ENCODE assay signal across 21 cellular contexts in genomic region chr5:60674251-60674650, GRCh38. TPM values are rescaled to one million over a fixed set of nuclear protein-coding genes. Genes with fewer than 3 reads are reported as not detected.
DNase-seq lines count a peak whose midpoint lies in the region; ATAC-seq, FAIRE-seq and TF ChIP-seq lines count a peak whose summit lies in the region.
"Had no signal": no experiment of that assay in that cellular context is flagged by ENCODE, and none has a peak within 500 bp of the region (broad histone marks: within the 10 kb centered on the region; RNA-seq: fewer than 3 reads in every experiment).

No MANE protein-coding gene starts in this region.

- H3K9me2 ChIP-seq in GM23248 (ENCODE audit: insufficient read depth) = no peaks in the 10 kb centered on the region

- H4K20me1 ChIP-seq in GM23248 (ENCODE audit: insufficient read depth) = no peaks in the 10 kb centered on the region

- no peak overlapping the region for H3K4me3 ChIP-seq in GM23248
- no peak overlapping the region for H3K4me3 ChIP-seq in colonic mucosa
- peak overlapping the region in 1 of 2 donors; percentile 28 for H3K4me3 ChIP-seq in mucosa of rectum (ENCODE audit: low read length in 2 of 2)
- no peak overlapping the region for H3K4me3 ChIP-seq in small intestine (ENCODE audit: low read depth in 1 of 2, low read length in 2 of 2)
- H3K4me3 ChIP-seq in mesenchymal stem cell (ENCODE audit: insufficient read depth in 1 of 2, low read depth in 1 of 2, low read length in 2 of 2) = no peak overlapping the region
- H3K4me3 ChIP-seq: K562, MG63 had no signal

- no peak overlapping the region for H3K4me3 Mint-ChIP-seq in natural killer cell
- H3K4me3 Mint-ChIP-seq: B cell, CD14-positive monocyte had no signal

- H2BK120ac ChIP-seq in mesenchymal stem cell (ENCODE audit: low read depth, low read length) = no peak overlapping the region

- H3K36me3 Mint-ChIP-seq in natural killer cell = no peaks in the 10 kb centered on the region

- H2BK15ac ChIP-seq in mesenchymal stem cell (ENCODE audit: low read depth, poor library complexity, severe bottlenecking) = no peak overlapping the region

- H2AFZ ChIP-seq in GM23248 = peak overlapping the region; percentile 46; the same call in 1 of the 2 replicates
- H2AFZ ChIP-seq in mesenchymal stem cell (ENCODE audit: low read depth, low read length) = no peak overlapping the region

- H3K27me3 ChIP-seq in GM23248 (replicated peaks; ENCODE audit: insufficient read depth) = no peaks in the 10 kb centered on the region
- no peaks in the 10 kb centered on the region for H3K27me3 ChIP-seq in colonic mucosa
- H3K27me3 ChIP-seq in mucosa of rectum (ENCODE audit: control insufficient read depth in 2 of 2, insufficient read depth in 2 of 2, low read length in 2 of 2) = no peaks in the 10 kb centered on the region
- no peaks in the 10 kb centered on the region for H3K27me3 ChIP-seq in small intestine (ENCODE audit: control insufficient read depth in 2 of 2, insufficient read depth in 2 of 2, low read length in 2 of 2)
- H3K27me3 ChIP-seq in mesenchymal stem cell (ENCODE audit: control insufficient read depth in 1 of 2, insufficient read depth in 1 of 2, low read length in 2 of 2) = no peaks in the 10 kb centered on the region
- H3K27me3 ChIP-seq: MG63 had no signal

- no peak overlapping the region for H3K18ac ChIP-seq in mesenchymal stem cell (ENCODE audit: low read depth in 1 of 2, low read length in 2 of 2)

- H3F3A ChIP-seq in GM23248 (ENCODE audit: insufficient read depth) = no peaks in the 10 kb centered on the region

- no peak overlapping the region for H2AK5ac ChIP-seq in mesenchymal stem cell (ENCODE audit: low read length, severe bottlenecking)

- no peak overlapping the region for H2BK12ac ChIP-seq in mesenchymal stem cell (ENCODE audit: low read length in 2 of 2)

- H3K9ac ChIP-seq in GM23248 (no peak overlapping the region), colonic mucosa (ENCODE audit: low read depth in 2 of 2, low read length in 2 of 2) (no peak overlapping the region), mucosa of rectum (ENCODE audit: low read depth in 1 of 2, low read length in 2 of 2) (no peak overlapping the region), mesenchymal stem cell (ENCODE audit: low read length) (no peak overlapping the region)

- H3K9me3 Mint-ChIP-seq in natural killer cell = no peaks in the 10 kb centered on the region
- H3K9me3 Mint-ChIP-seq: CD14-positive monocyte had no signal

- no peak for DNase-seq in GM23248
- no peak for DNase-seq in colonic mucosa
- DNase-seq in small intestine = peak; percentile 94
- DNase-seq in globus pallidus (ENCODE audit: low spot score) = no peak
- DNase-seq in mesenchymal stem cell = no peak
- DNase-seq in GM10248 (ENCODE audit: extremely low spot score) = no peak
- no peak for DNase-seq in natural killer cell
- DNase-seq: GF-D8, H7, MG63, NCI-H1092 treated with DMSO at 0.1 percent for 48 hours, NCI-H2081 treated with DMSO at 0.1 percent for 48 hours, NCI-H2171 treated with DMSO at 0.1 percent for 48 hours, NCI-H524 treated with DMSO at 0.1 percent for 48 hours, NCI-H82 had no signal

- no peaks in the 10 kb centered on the region for H3K27me3 Mint-ChIP-seq in natural killer cell (ENCODE audit: low read depth in 2 of 2)
- H3K27me3 Mint-ChIP-seq: B cell had no signal

- H3K36me3 ChIP-seq in GM23248 (ENCODE audit: low read depth) (no peaks in the 10 kb centered on the region), colonic mucosa (no peaks in the 10 kb centered on the region), mucosa of rectum (ENCODE audit: control insufficient read depth in 2 of 2, insufficient read depth in 2 of 2, low read length in 2 of 2) (no peaks in the 10 kb centered on the region), small intestine (ENCODE audit: control insufficient read depth in 2 of 2, insufficient read depth in 2 of 2, low read length in 2 of 2) (no peaks in the 10 kb centered on the region), mesenchymal stem cell (ENCODE audit: control insufficient read depth in 1 of 2, insufficient read depth in 2 of 2, low read depth in 1 of 2, low read length in 2 of 2) (no peaks in the 10 kb centered on the region)
- H3K36me3 ChIP-seq: MG63 had no signal

- POLR2A ChIA-PET in GM10248 (lab: Yijun Ruan, JAX) = no interaction called here

- H3K23ac ChIP-seq in mesenchymal stem cell (ENCODE audit: low read length in 2 of 2) = no peak overlapping the region

- no peaks in the 10 kb centered on the region for H3K79me2 ChIP-seq in GM23248 (ENCODE audit: insufficient read depth)

- no peak overlapping the region for H2BK5ac ChIP-seq in mesenchymal stem cell (ENCODE audit: low read depth, low read length, poor library complexity, severe bottlenecking)

- CTCF ChIA-PET in GM10248 (lab: Yijun Ruan, JAX) = interaction anchor here (0.8 to 2.6 kb wide), 7 partner anchors 12 to 867 kb away, joined by 3 to 14 read pairs (median 4); partner anchors contain the start of gene DEPDC1B

- H3K4me2 ChIP-seq in GM23248 (ENCODE audit: unreplicated experiment) (no peak overlapping the region), mesenchymal stem cell (ENCODE audit: low read length, poor library complexity, severe bottlenecking) (no peak overlapping the region)

- peak overlapping the region in 1 of 2 donors; percentile 10 for H3K27ac Mint-ChIP-seq in natural killer cell
- H3K27ac Mint-ChIP-seq: B cell had no signal

- no peak for FAIRE-seq in small intestine (lab: Jason Lieb, UNC)
- FAIRE-seq: A204.1, K562 had no signal

- no peak overlapping the region for H3K4ac ChIP-seq in mesenchymal stem cell (ENCODE audit: low read depth in 1 of 2, low read length in 2 of 2)

- H3K14ac ChIP-seq in mesenchymal stem cell (ENCODE audit: low read length in 2 of 2) = no peak overlapping the region

- H4K91ac ChIP-seq in mesenchymal stem cell (ENCODE audit: low read length) = no peak overlapping the region

- ATAC-seq in natural killer cell = no peak
- ATAC-seq: K562, Panc1 had no signal

- no peak overlapping the region for H4K8ac ChIP-seq in mesenchymal stem cell (ENCODE audit: low read length)

- in situ Hi-C loops in GM23248 (cut with MboI) = no loop called here

- H3K4me1 Mint-ChIP-seq in natural killer cell = peaks cover 0 to 9% of the 10 kb centered on the region in 2 donors

- H3K4me1 ChIP-seq in GM23248 (ENCODE audit: insufficient read depth) = no peaks in the 10 kb centered on the region
- peaks cover 11% of the 10 kb centered on the region for H3K4me1 ChIP-seq in colonic mucosa
- peaks cover 30 to 45% of the 10 kb centered on the region in 2 donors for H3K4me1 ChIP-seq in mucosa of rectum (ENCODE audit: control insufficient read depth in 2 of 2, insufficient read depth in 2 of 2, low read length in 2 of 2)
- H3K4me1 ChIP-seq in small intestine (ENCODE audit: control insufficient read depth in 2 of 2, insufficient read depth in 1 of 2, low read depth in 1 of 2, low read length in 1 of 2) = peaks cover 0 to 2% of the 10 kb centered on the region in 2 donors
- peaks cover 6% of the 10 kb centered on the region for H3K4me1 ChIP-seq in mesenchymal stem cell (ENCODE audit: control insufficient read depth, insufficient read depth, low read depth, low read length)

- no peaks in the 10 kb centered on the region for H3K9me3 ChIP-seq in GM23248 (ENCODE audit: low read depth)
- H3K9me3 ChIP-seq in colonic mucosa = no peaks in the 10 kb centered on the region
- no peaks in the 10 kb centered on the region for H3K9me3 ChIP-seq in mucosa of rectum (ENCODE audit: control insufficient read depth in 2 of 2, low read length in 2 of 2)
- H3K9me3 ChIP-seq in small intestine (ENCODE audit: control insufficient read depth, low read depth) = no peaks in the 10 kb centered on the region
- no peaks in the 10 kb centered on the region for H3K9me3 ChIP-seq in mesenchymal stem cell (ENCODE audit: control insufficient read depth, low read length)
- H3K9me3 ChIP-seq: MG63 had no signal

- TF ChIP-seq CTCF in colonic mucosa (IDR thresholded peaks at IDR 0.05) (no peak), GM10248 (IDR thresholded peaks at IDR 0.05; ENCODE audit: control extremely low read depth, extremely low read depth, low read depth, missing control alignments) (no peak), natural killer cell (IDR thresholded peaks at IDR 0.05) (no peak)

- intact Hi-C loops in colonic mucosa (cut with DNase I) (loop anchor here (10.0 kb wide), 1 partner anchor 171 kb away; the partner anchor contains the start of gene ELOVL7), natural killer cell (cut with micrococcal nuclease) (loop anchor here (10.0 kb wide), 1 partner anchor 281 kb away; no protein-coding TSS in a partner anchor)

- H3K27ac ChIP-seq in GM23248 (no peak overlapping the region), colonic mucosa (peak overlapping the region; percentile 62), mucosa of rectum (ENCODE audit: low read depth in 2 of 2, low read length in 2 of 2) (peak overlapping the region; percentile 18 to 81), small intestine (ENCODE audit: low read depth in 1 of 2, low read length in 1 of 2) (peak overlapping the region; percentile 43 to 73), mesenchymal stem cell (ENCODE audit: low read length, poor library complexity, severe bottlenecking) (no peak overlapping the region)

- H3K79me1 ChIP-seq in mesenchymal stem cell (replicated peaks; ENCODE audit: low read length, poor library complexity, severe bottlenecking) = peaks cover 26% of the 10 kb centered on the region

RNA-seq across cellular contexts. Expression of gene DEPDC1B, which starts 25.7 kb away (rescaled TPM):
- total RNA-seq in GM23248 (2014; rRNA removed; shearing (Covaris generic)) = 2.5 and 8.5 TPM in 2 replicates
- polyA plus RNA-seq in GM23248 (2016; fragmentation: Nextera tagmentation; extraction: Ambion mirVana) = 2.5 and 3.0 TPM in 2 replicates
- total RNA-seq in colonic mucosa = 10 to 100 TPM in 1 of 2 donors, 1 to 10 TPM in 1; 8.4 to 25.1 TPM
- polyA plus RNA-seq in small intestine = 10 to 100 TPM in 1 of 3 donors, 1 to 10 TPM in 2; 2.4 to 19.2 (median 9.4) TPM
- polyA plus RNA-seq in mesenchymal stem cell (2013, experiment 1 of 2) = 1.6 TPM
- polyA plus RNA-seq in mesenchymal stem cell (2013, experiment 2 of 2) = 1.5 TPM
- 1 to 10 TPM; 1.2 to 1.3 (median 1.2) TPM for total RNA-seq in natural killer cell

Comparison
In these comparisons a context has a peak if more than half of its experiments do, and no peak if none do; other contexts are left out.
1. H3K27ac ChIP-seq: peak in colonic mucosa (single experiment), mucosa of rectum (2 of 2) and small intestine (2 of 2); none in GM23248 (single experiment) and mesenchymal stem cell (single experiment).